Comparison of ENCODE assay signal across 8 cellular contexts in genomic region chr11:75562048-75562835, GRCh38. TPM values are rescaled to one million over a fixed set of nuclear protein-coding genes. Genes with fewer than 3 reads are reported as not detected.
A peak's percentile ranks its signal among the peaks of the same experiment; 100 is the strongest.
DNase-seq lines count a peak whose midpoint lies in the region; ATAC-seq and TF ChIP-seq lines count a peak whose summit lies in the region.

Gene SERPINH1, plus strand, starts transcription at chr11:75562253. Its CDS starts 4,097 bp downstream, at chr11:75566350.

- H3K27ac ChIP-seq in dorsolateral prefrontal cortex = peak within 1 kb of the TSS; percentile 77 to 99 (median 96)
- H3K27ac ChIP-seq in liver (ENCODE audit: low read depth in 1 of 2, low read length in 2 of 2) = peak within 1 kb of the TSS; percentile 89 to 98

- H3K9ac ChIP-seq in liver (ENCODE audit: low read depth in 1 of 2, low read length in 2 of 2) = peak within 1 kb of the TSS; percentile 91 to 92

- in situ Hi-C loops in ACHN (cut with HindIII; ENCODE audit: low pct_ligation_motif_present, low pct_unique_long_range_greater_than_20kb, low sequenced_read_pairs) (no loop called here), GM18951 (cut with MboI; ENCODE audit: low sequenced_read_pairs, unreplicated experiment) (no loop called here)

- peak; percentile 79 for ATAC-seq in HG03159 (IDR thresholded peaks at IDR 0.05; ENCODE audit: unreplicated experiment)

- H3K27me3 ChIP-seq in dorsolateral prefrontal cortex (no peaks in the 10 kb centered on the region), liver (ENCODE audit: control insufficient read depth in 4 of 4, insufficient read depth in 4 of 4, low read length in 3 of 4) (no peaks in the 10 kb centered on the region)

- TF ChIP-seq CTCF in dorsolateral prefrontal cortex (IDR thresholded peaks at IDR 0.05 in 54 of 56, conservative IDR thresholded peaks at IDR 0.05 in 2 of 56; ENCODE audit: low read depth in 1 of 56, partially characterized antibody in 56 of 56) (peak in 1 of 56 donors; percentile 10), liver (IDR thresholded peaks at IDR 0.05; ENCODE audit: low read depth, low read length, missing input control) (no peak)

- TF ChIP-seq POLR2A in GM18951 (IDR thresholded peaks at IDR 0.05; ENCODE audit: extremely low read depth, insufficient read depth, insufficient read length) = peak; percentile 83

- no peaks in the 10 kb centered on the region for H3K9me3 ChIP-seq in liver (ENCODE audit: control insufficient read depth in 4 of 4, low read length in 3 of 4)

- peaks cover 15 to 38% (median 25%) of the 10 kb centered on the region in 4 donors for H3K4me1 ChIP-seq in liver (ENCODE audit: control insufficient read depth in 4 of 4, insufficient read depth in 4 of 4, low read length in 3 of 4)

- TF ChIP-seq RAD21 in liver (IDR thresholded peaks at IDR 0.05) = no peak

- under 1% methylated on average over 51 of the region's 51 CpGs for WGBS in liver

- intact Hi-C loops in dorsolateral prefrontal cortex (cut with DNase I) = no loop called here

- H3K36me3 ChIP-seq in liver (ENCODE audit: control insufficient read depth in 4 of 4, insufficient read depth in 3 of 4, low read depth in 1 of 4, low read length in 3 of 4) = peaks cover 0 to 11% (median 0%) of the 10 kb centered on the region in 4 donors

- DNase-seq in ACHN = peak; percentile 83
- DNase-seq in NCI-H526 treated with DMSO at 0.1 percent for 48 hours (lab: John Stamatoyannopoulos, UW) = peak; percentile 64
- DNase-seq in activated CD4-positive, alpha-beta T cell treated with anti-CD3 and anti-CD28 coated beads, Interleukin-2, amount 50 U/mL, for 4 hours = peak; percentile 37 to 40
- DNase-seq in dorsolateral prefrontal cortex = peak in 9 of 10 donors; percentile 42 to 79 (median 71)
- DNase-seq in stimulated activated CD4-positive, alpha-beta T cell treated with anti-CD3 and anti-CD28 coated beads, Interleukin-4, amount 100 ng/mL, for 1 hour = peak; percentile 63

- H3K4me3 ChIP-seq in dorsolateral prefrontal cortex (peak within 1 kb of the TSS; percentile 56 to 92 (median 81)), liver (ENCODE audit: low read depth in 1 of 3, low read length in 3 of 3) (peak within 1 kb of the TSS; percentile 57 to 87 (median 80))

TF ChIP-seq in liver, 16 proteins besides CTCF, POLR2A, EP300 and RAD21:
- peak; percentile 86 for TF ChIP-seq REST (IDR thresholded peaks at IDR 0.05)
- TF ChIP-seq MAX (IDR thresholded peaks at IDR 0.05) = no peak
- TF ChIP-seq ATF3 (IDR thresholded peaks at IDR 0.05) = no peak
- TF ChIP-seq FOXA1 (IDR thresholded peaks at IDR 0.05) = no peak
- no peak for TF ChIP-seq RXRA (IDR thresholded peaks at IDR 0.05)
- peak; percentile 75 for TF ChIP-seq TAF1 (conservative IDR thresholded peaks at IDR 0.05)
- TF ChIP-seq HNF4G (IDR thresholded peaks at IDR 0.05) = no peak
- TF ChIP-seq NR2F2 (IDR thresholded peaks at IDR 0.05) = no peak
- peak in 1 of 2 donors; percentile 17 for TF ChIP-seq HNF4A (conservative IDR thresholded peaks at IDR 0.05)
- TF ChIP-seq ZBTB33 (IDR thresholded peaks at IDR 0.05) = peak; percentile 27
- TF ChIP-seq JUND (IDR thresholded peaks at IDR 0.05) = no peak
- peak; percentile 18 for TF ChIP-seq FOXA2 (IDR thresholded peaks at IDR 0.05)
- TF ChIP-seq EGR1 (IDR thresholded peaks at IDR 0.05; ENCODE audit: low read depth in 2 of 2) = peak in 1 of 2 donors; percentile 53
- peak; percentile 14 for TF ChIP-seq SP1 (IDR thresholded peaks at IDR 0.05)
- peak; percentile 67 for TF ChIP-seq YY1 (IDR thresholded peaks at IDR 0.05)
- TF ChIP-seq GABPA (IDR thresholded peaks at IDR 0.05 in 1 of 2, conservative IDR thresholded peaks at IDR 0.05 in 1 of 2) = peak; percentile 73 to 88
TF ChIP-seq in liver: peak in this region for 9.

RNA-seq across cellular contexts. Expression of gene SERPINH1, which starts in this region (rescaled TPM):
- total RNA-seq in dorsolateral prefrontal cortex = 100 to 1,000 TPM in 5 of 120 experiments, 10 to 100 TPM in 86, 1 to 10 TPM in 29; 5.4 to 227 (median 14.8) TPM
- 100 to 1,000 TPM in 1 of 2 donors, 10 to 100 TPM in 1; 95.3 to 118 TPM for total RNA-seq in liver
- polyA plus RNA-seq in liver = 10 to 100 TPM in 1 of 2 donors, 1 to 10 TPM in 1; 5.0 to 42.1 TPM

Comparison
In these comparisons a context has a peak if more than half of its experiments do, and no peak if none do; other contexts are left out.
1. Peak in every context shown above with its lines: DNase-seq, ATAC-seq, H3K4me3 ChIP-seq and H3K27ac ChIP-seq.